Comparison of ENCODE assay signal across 8 cellular contexts in genomic region chr7:28408105-28408973, GRCh38. TPM values are rescaled to one million over a fixed set of nuclear protein-coding genes. Genes with fewer than 3 reads are reported as not detected.
A peak's percentile ranks its signal among the peaks of the same experiment; 100 is the strongest.
DNase-seq lines count a peak whose midpoint lies in the region; ATAC-seq and TF ChIP-seq lines count a peak whose summit lies in the region.

No MANE protein-coding gene starts in this region.

- H3K4me1 ChIP-seq in DND-41 (ENCODE audit: insufficient read depth, low read length) (peaks cover 5% of the 10 kb centered on the region), cardiac muscle cell (ENCODE audit: low read depth) (no peaks in the 10 kb centered on the region), parathyroid adenoma (no peaks in the 10 kb centered on the region)

- H3K9me2 ChIP-seq in SU-DHL-6 (replicated peaks; ENCODE audit: insufficient read depth, low read length), result no peaks in the 10 kb centered on the region

- H3K79me2 ChIP-seq in DND-41 (ENCODE audit: insufficient read depth, low read length) (no peaks in the 10 kb centered on the region), SU-DHL-6 (ENCODE audit: insufficient read depth, low read length) (no peaks in the 10 kb centered on the region), parathyroid adenoma (no peaks in the 10 kb centered on the region)

- DNase-seq in DND-41 (no peak), cardiac muscle cell (ENCODE audit: low read depth in 1 of 2, low spot score in 1 of 2) (peak in 1 of 2 donors; percentile 45)
- DNase-seq in stimulated activated CD4-positive, alpha-beta T cell treated with anti-CD3 and anti-CD28 coated beads, Interleukin-12 subunit alpha, Interleukin-12 subunit beta, amount 100 ng/mL, for 4 hours, result no peak

- H3K27me3 ChIP-seq in DND-41 (ENCODE audit: insufficient read depth, low read length, poor library complexity) (peaks cover 45% of the 10 kb centered on the region), SU-DHL-6 (ENCODE audit: low read length) (no peaks in the 10 kb centered on the region), cardiac muscle cell (peaks cover 59% of the 10 kb centered on the region), parathyroid adenoma (ENCODE audit: control insufficient read depth, insufficient read depth, low read length) (no peaks in the 10 kb centered on the region)

- H3K4me3 ChIP-seq in DND-41 (ENCODE audit: low read depth in 1 of 2, low read length in 2 of 2) (no peak overlapping the region), SU-DHL-6 (ENCODE audit: insufficient read depth, low read length, poor library complexity, severe bottlenecking) (no peak overlapping the region), cardiac muscle cell (peak overlapping the region; percentile 61), parathyroid adenoma (ENCODE audit: low read depth, low read length) (no peak overlapping the region)

- no peak overlapping the region for H2AFZ ChIP-seq in DND-41 (ENCODE audit: low read depth, low read length)
- no peak overlapping the region for H2AFZ ChIP-seq in SU-DHL-6 (ENCODE audit: low read depth, low read length, severe bottlenecking)
- peak overlapping the region; percentile 34 for H2AFZ ChIP-seq in parathyroid adenoma

- no peak overlapping the region for H3K9ac ChIP-seq in DND-41 (ENCODE audit: low read depth, low read length)
- no peak overlapping the region for H3K9ac ChIP-seq in SU-DHL-6 (ENCODE audit: low read length)
- H3K9ac ChIP-seq in parathyroid adenoma, result no peak overlapping the region

- no peaks in the 10 kb centered on the region for H3F3A ChIP-seq in SU-DHL-6 (ENCODE audit: insufficient read depth)

- H3K27ac ChIP-seq in DND-41 (ENCODE audit: low read length) (no peak overlapping the region), SU-DHL-6 (ENCODE audit: low read depth, low read length) (no peak overlapping the region), cardiac muscle cell (no peak overlapping the region), parathyroid adenoma (no peak overlapping the region)

- H4K20me1 ChIP-seq in DND-41 (ENCODE audit: insufficient read depth, low read length), result 0 out of 2 replicates have a peak, but pooled peaks cover 4% of the 10 kb centered on the region
- H4K20me1 ChIP-seq in SU-DHL-6 (ENCODE audit: low read depth, low read length), result no peaks in the 10 kb centered on the region

- TF ChIP-seq CTCF in DND-41 (IDR thresholded peaks at IDR 0.05; ENCODE audit: borderline replicate concordance, extremely low read depth, low read length, poor library complexity, severe bottlenecking), result no peak
- TF ChIP-seq CTCF in SU-DHL-6 (IDR thresholded peaks at IDR 0.05; ENCODE audit: insufficient read depth, low read length, poor library complexity, severe bottlenecking), result no peak
- no peak for TF ChIP-seq CTCF in cardiac muscle cell (IDR thresholded peaks at IDR 0.05; ENCODE audit: low read depth, low read length)
- TF ChIP-seq CTCF in parathyroid adenoma (IDR thresholded peaks at IDR 0.05), result no peak

- H3K9me3 ChIP-seq in DND-41 (ENCODE audit: insufficient read depth, low read length, severe bottlenecking) (no peaks in the 10 kb centered on the region), SU-DHL-6 (ENCODE audit: insufficient read depth, low read length) (no peaks in the 10 kb centered on the region), cardiac muscle cell (ENCODE audit: low read depth) (no peaks in the 10 kb centered on the region), parathyroid adenoma (ENCODE audit: control insufficient read depth, low read length) (no peaks in the 10 kb centered on the region)

- H3K36me3 ChIP-seq in DND-41 (ENCODE audit: insufficient read depth, low read length), result no peaks in the 10 kb centered on the region
- no peaks in the 10 kb centered on the region for H3K36me3 ChIP-seq in SU-DHL-6 (ENCODE audit: low read length)
- H3K36me3 ChIP-seq in cardiac muscle cell, result no peaks in the 10 kb centered on the region
- H3K36me3 ChIP-seq in parathyroid adenoma (ENCODE audit: control insufficient read depth, insufficient read depth, low read length), result no peaks in the 10 kb centered on the region

- ATAC-seq in DND-41 (ENCODE audit: insufficient read depth, low read depth) (no peak), GM19328 (IDR thresholded peaks at IDR 0.05; ENCODE audit: unreplicated experiment) (no peak), HG02973 (IDR thresholded peaks at IDR 0.05; ENCODE audit: unreplicated experiment) (no peak), GM18517 (IDR thresholded peaks at IDR 0.05; ENCODE audit: unreplicated experiment) (no peak)

- peak overlapping the region; percentile 44; the same call in 1 of the 2 replicates for H3K4me2 ChIP-seq in DND-41 (ENCODE audit: insufficient read depth, low read length)
- peak overlapping the region; percentile 88 for H3K4me2 ChIP-seq in SU-DHL-6 (ENCODE audit: low read depth, low read length, poor library complexity, severe bottlenecking)
- peak overlapping the region; percentile 60 for H3K4me2 ChIP-seq in parathyroid adenoma (ENCODE audit: low read length)

RNA-seq across cellular contexts. Expression of gene CREB5, which starts 4.0 kb away (rescaled TPM):
- 2.9 and 4.6 TPM in 2 replicates for total RNA-seq in cardiac muscle cell
- 4.6 and 5.0 TPM in 2 replicates for polyA plus RNA-seq in cardiac muscle cell
